Comparison of ENCODE assay signal across 19 cellular contexts in the genomic region with DNA sequence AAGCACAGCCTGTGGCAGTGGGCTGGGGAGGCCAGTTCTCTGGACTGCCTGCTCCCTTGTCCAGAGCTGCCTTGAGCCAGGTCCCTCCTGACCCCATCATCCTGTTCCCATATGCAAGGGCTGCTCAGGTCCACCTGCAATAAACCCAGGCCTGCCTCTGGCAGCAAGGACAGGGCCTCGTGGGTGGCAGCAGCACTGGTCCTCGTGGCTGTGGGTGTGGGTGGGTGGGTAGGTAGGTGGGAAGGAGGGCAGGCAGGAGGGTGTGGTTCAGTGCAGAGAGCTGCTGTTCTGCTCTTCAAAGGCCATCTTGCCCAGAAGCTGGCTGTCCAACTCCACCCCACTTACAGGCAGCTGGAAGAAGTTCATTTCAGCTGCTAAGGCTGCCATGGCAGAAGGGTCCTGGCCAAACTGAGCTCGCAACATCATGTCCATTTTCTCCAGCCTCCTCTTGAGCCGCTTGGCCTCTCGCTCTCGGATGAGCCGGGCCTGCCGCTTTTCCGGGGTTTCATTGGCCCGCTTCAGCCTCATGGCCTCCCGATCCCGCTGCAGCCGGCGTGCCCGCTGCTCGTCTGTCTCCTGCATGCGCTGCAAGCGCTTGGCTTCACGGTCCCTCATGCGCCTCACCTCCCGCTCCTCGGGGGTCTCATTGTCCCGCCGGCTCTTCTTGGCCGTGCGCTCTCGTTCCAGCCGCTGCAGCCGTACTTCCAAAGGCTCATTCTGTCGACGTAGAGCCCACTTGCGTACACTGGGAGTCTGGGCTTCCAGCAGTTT. TPM values are rescaled to one million over a fixed set of nuclear protein-coding genes. Genes with fewer than 3 reads are reported as not detected.
DNase-seq lines count a peak whose midpoint lies in the region; ATAC-seq and TF ChIP-seq lines count a peak whose summit lies in the region.
"Had no signal": no experiment of that assay in that cellular context is flagged by ENCODE, and none has a peak within 500 bp of the region (broad histone marks: within the 10 kb centered on the region; RNA-seq: fewer than 3 reads in every experiment).

No MANE protein-coding gene starts in this region.

- no peak overlapping the region for H3K4me3 Mint-ChIP-seq in activated naive CD4-positive, alpha-beta T cell treated with anti-CD3 and anti-CD28 coated beads, Interleukin-2, amount 50 U/mL, for 24 hours
- H3K4me3 Mint-ChIP-seq in T-helper 17 cell, result peak overlapping the region; percentile 77

- no peak for TF ChIP-seq CTCF in gastroesophageal sphincter (IDR thresholded peaks at IDR 0.05)
- no peak for TF ChIP-seq CTCF in gastrocnemius medialis (IDR thresholded peaks at IDR 0.05 in 4 of 5, conservative IDR thresholded peaks at IDR 0.05 in 1 of 5)
- no peak for TF ChIP-seq CTCF in transverse colon (IDR thresholded peaks at IDR 0.05)

- H3K9me3 ChIP-seq in T-helper 17 cell (ENCODE audit: control insufficient read depth, low read length, poor library complexity, severe bottlenecking) (no peaks in the 10 kb centered on the region), gastroesophageal sphincter (no peaks in the 10 kb centered on the region), gastrocnemius medialis (no peaks in the 10 kb centered on the region), transverse colon (no peaks in the 10 kb centered on the region), HAP-1 (no peaks in the 10 kb centered on the region)
- H3K9me3 ChIP-seq: A549 had no signal

- H3K4me3 ChIP-seq in gastroesophageal sphincter, result no peak overlapping the region
- H3K4me3 ChIP-seq in gastrocnemius medialis, result no peak overlapping the region
- no peak overlapping the region for H3K4me3 ChIP-seq in transverse colon
- no peak overlapping the region for H3K4me3 ChIP-seq in HAP-1
- H3K4me3 ChIP-seq: A549, PC-9 had no signal

- 93 to 95% methylated on average over 12 to 21 of the region's 32 CpGs for WGBS in gastroesophageal sphincter (ENCODE audit: low coverage in 1 of 2), 2 donors
- WGBS in transverse colon (ENCODE audit: low coverage in 1 of 2), 2 donors, result 95% methylated on average over 32 of the region's 32 CpGs; no CpG with 5 or more reads in 1 of the 2 donors

- no peaks in the 10 kb centered on the region for H3K27me3 ChIP-seq in gastroesophageal sphincter
- no peaks in the 10 kb centered on the region for H3K27me3 ChIP-seq in gastrocnemius medialis
- no peaks in the 10 kb centered on the region for H3K27me3 ChIP-seq in transverse colon
- H3K27me3 ChIP-seq in HAP-1 (ENCODE audit: low read depth), result no peaks in the 10 kb centered on the region

- peaks cover 33% of the 10 kb centered on the region for H3K4me1 Mint-ChIP-seq in activated naive CD4-positive, alpha-beta T cell treated with anti-CD3 and anti-CD28 coated beads, Interleukin-2, amount 50 U/mL, for 24 hours
- H3K4me1 Mint-ChIP-seq in T-helper 17 cell, result peaks cover 25% of the 10 kb centered on the region

- intact Hi-C loops in gastrocnemius medialis (cut with DNase I; ENCODE audit: low total_unique reads), result no loop called here
- intact Hi-C loops in transverse colon (cut with DNase I; ENCODE audit: low total_unique reads), result no loop called here

- in situ Hi-C loops in gastrocnemius medialis (cut with MboI; ENCODE audit: low sequenced_read_pairs in 4 of 4) (no loop called here), transverse colon (cut with MboI; ENCODE audit: low pct_ligation_motif_present in 1 of 4, low pct_unique_long_range_greater_than_20kb in 1 of 4, low sequenced_read_pairs in 3 of 4) (no loop called here), HAP-1 (cut with MboI; ENCODE audit: low sequenced_read_pairs) (no loop called here)

- ATAC-seq in activated naive CD4-positive, alpha-beta T cell treated with anti-CD3 and anti-CD28 coated beads, Interleukin-2, amount 50 U/mL, for 72 hours, result no peak
- ATAC-seq in T-helper 17 cell (no peak), gastroesophageal sphincter (no peak), gastrocnemius medialis (no peak)
- ATAC-seq: A549 had no signal

- TF ChIP-seq EP300 in gastroesophageal sphincter (IDR thresholded peaks at IDR 0.05), result no peak
- TF ChIP-seq EP300 in transverse colon (IDR thresholded peaks at IDR 0.05; ENCODE audit: low read depth), result no peak

- peak overlapping the region; percentile 41 for H3K27ac Mint-ChIP-seq in activated naive CD4-positive, alpha-beta T cell treated with anti-CD3 and anti-CD28 coated beads, Interleukin-2, amount 50 U/mL, for 24 hours
- no peak overlapping the region for H3K27ac Mint-ChIP-seq in activated naive CD4-positive, alpha-beta T cell treated with anti-CD3 and anti-CD28 coated beads, Interleukin-2, amount 50 U/mL, for 72 hours
- no peak overlapping the region for H3K27ac Mint-ChIP-seq in T-helper 17 cell

- H3K27ac ChIP-seq in gastroesophageal sphincter (peak overlapping the region in 3 of 4 donors; percentile 44 to 59 (median 50)), gastrocnemius medialis (peak overlapping the region; percentile 28 to 73 (median 64)), transverse colon (no peak overlapping the region)
- H3K27ac ChIP-seq: A549, PC-9 had no signal

- no peaks in the 10 kb centered on the region for H3K9me3 Mint-ChIP-seq in activated naive CD4-positive, alpha-beta T cell treated with anti-CD3 and anti-CD28 coated beads, Interleukin-2, amount 50 U/mL, for 24 hours
- H3K9me3 Mint-ChIP-seq in activated naive CD4-positive, alpha-beta T cell treated with anti-CD3 and anti-CD28 coated beads, Interleukin-2, amount 50 U/mL, for 72 hours, result no peaks in the 10 kb centered on the region

- H3K4me1 ChIP-seq in gastroesophageal sphincter (peaks cover 0 to 16% (median 0%) of the 10 kb centered on the region in 3 donors), gastrocnemius medialis (peaks cover 20 to 22% of the 10 kb centered on the region in 2 donors), transverse colon (peaks cover 0 to 6% (median 0%) of the 10 kb centered on the region in 4 donors), HAP-1 (no peaks in the 10 kb centered on the region)

- TF ChIP-seq POLR2A in gastroesophageal sphincter (IDR thresholded peaks at IDR 0.05) (no peak), gastrocnemius medialis (IDR thresholded peaks at IDR 0.05) (no peak), transverse colon (IDR thresholded peaks at IDR 0.05) (no peak)

- H3K36me3 Mint-ChIP-seq in activated naive CD4-positive, alpha-beta T cell treated with anti-CD3 and anti-CD28 coated beads, Interleukin-2, amount 50 U/mL, for 24 hours, result peaks cover 4% of the 10 kb centered on the region
- H3K36me3 Mint-ChIP-seq in activated naive CD4-positive, alpha-beta T cell treated with anti-CD3 and anti-CD28 coated beads, Interleukin-2, amount 50 U/mL, for 72 hours, result no peaks in the 10 kb centered on the region
- H3K36me3 Mint-ChIP-seq in T-helper 17 cell (ENCODE audit: low read depth), result peaks cover 2% of the 10 kb centered on the region

- H3K36me3 ChIP-seq in gastroesophageal sphincter (peaks cover 0 to 74% of the 10 kb centered on the region in 2 donors), gastrocnemius medialis (peaks cover 0 to 22% of the 10 kb centered on the region in 2 donors), transverse colon (peaks cover 0 to 15% (median 5%) of the 10 kb centered on the region in 4 donors), HAP-1 (replicated peaks) (peaks cover 42% of the 10 kb centered on the region)

- no peaks in the 10 kb centered on the region for H3K27me3 Mint-ChIP-seq in activated naive CD4-positive, alpha-beta T cell treated with anti-CD3 and anti-CD28 coated beads, Interleukin-2, amount 50 U/mL, for 24 hours
- H3K27me3 Mint-ChIP-seq in T-helper 17 cell, result no peaks in the 10 kb centered on the region

- no peak for DNase-seq in activated naive CD4-positive, alpha-beta T cell treated with anti-CD3 and anti-CD28 coated beads, Interleukin-2, amount 50 U/mL, for 72 hours (ENCODE audit: low spot score in 2 of 2)
- no peak for DNase-seq in T-helper 17 cell
- DNase-seq in gastrocnemius medialis, result no peak
- DNase-seq in transverse colon, result no peak
- DNase-seq in HAP-1 (ENCODE audit: low spot score in 2 of 2), result no peak
- no peak for DNase-seq in GDM1 (lab: John Stamatoyannopoulos, UW)
- DNase-seq: C1 segment of cervical spinal cord, DMS 273 treated with DMSO at 0.1 percent for 48 hours, GF-D8, Kasumi-1, MM.1S, NCI-H1092 treated with DMSO at 0.1 percent for 48 hours, NCI-H2081 treated with DMSO at 0.1 percent for 48 hours, NCI-H510A treated with DMSO at 0.1 percent for 48 hours, NCI-H82, PC-9 had no signal

RNA-seq across cellular contexts. Expression of a gene that starts 14.2 kb away (rescaled TPM):
- 10 to 100 TPM; 17.0 to 33.0 TPM for total RNA-seq in activated naive CD4-positive, alpha-beta T cell treated with anti-CD3 and anti-CD28 coated beads, Interleukin-2, amount 50 U/mL, for 72 hours
- total RNA-seq in T-helper 17 cell (10 to 100 TPM; 39.9 to 46.3 TPM), gastroesophageal sphincter (10 to 100 TPM; 30.4 to 56.5 (median 40.9) TPM), gastrocnemius medialis (10 to 100 TPM; 15.8 to 22.6 (median 19.4) TPM), transverse colon (10 to 100 TPM; 16.7 to 33.3 (median 24.1) TPM)

RNA-seq across cellular contexts. Expression of a gene that starts 24.0 kb away (rescaled TPM):
- total RNA-seq in activated naive CD4-positive, alpha-beta T cell treated with anti-CD3 and anti-CD28 coated beads, Interleukin-2, amount 50 U/mL, for 72 hours, result 1 to 10 TPM; 6.6 to 7.3 TPM
- total RNA-seq in T-helper 17 cell (10 to 100 TPM; 12.2 to 14.1 TPM), gastroesophageal sphincter (1 to 10 TPM; 2.8 to 10.0 (median 7.3) TPM), gastrocnemius medialis (10 to 100 TPM in 1 of 4 donors, 1 to 10 TPM in 3; 4.0 to 19.4 (median 8.1) TPM), transverse colon (10 to 100 TPM in 3 of 4 donors, 1 to 10 TPM in 1; 9.4 to 31.6 (median 13.6) TPM)

RNA-seq across cellular contexts. Expression of a gene that starts 35.4 kb away (rescaled TPM):
- 100 to 1,000 TPM; 166 to 256 TPM for total RNA-seq in activated naive CD4-positive, alpha-beta T cell treated with anti-CD3 and anti-CD28 coated beads, Interleukin-2, amount 50 U/mL, for 72 hours
- total RNA-seq in T-helper 17 cell (100 to 1,000 TPM; 262 to 283 TPM), gastroesophageal sphincter (100 to 1,000 TPM; 156 to 202 (median 189) TPM), gastrocnemius medialis (100 to 1,000 TPM in 2 of 4 donors, 10 to 100 TPM in 2; 90.8 to 141 (median 112) TPM), transverse colon (100 to 1,000 TPM; 200 to 303 (median 257) TPM)

RNA-seq across cellular contexts. Expression of a gene that starts 51.3 kb away (rescaled TPM):
- 10 to 100 TPM; 73.1 to 79.0 TPM for total RNA-seq in activated naive CD4-positive, alpha-beta T cell treated with anti-CD3 and anti-CD28 coated beads, Interleukin-2, amount 50 U/mL, for 72 hours
- total RNA-seq in T-helper 17 cell (100 to 1,000 TPM; 150 to 160 TPM), gastroesophageal sphincter (10 to 100 TPM; 43.7 to 66.2 (median 57.1) TPM), gastrocnemius medialis (10 to 100 TPM; 60.7 to 80.6 (median 66.3) TPM), transverse colon (100 to 1,000 TPM; 104 to 270 (median 121) TPM)

Comparison
In these comparisons a context has a peak if more than half of its experiments do, and no peak if none do; other contexts are left out.
1. H3K27ac ChIP-seq: peak in gastroesophageal sphincter (3 of 4) and gastrocnemius medialis (4 of 4); none in transverse colon (0 of 4).